In the genomic region with DNA sequence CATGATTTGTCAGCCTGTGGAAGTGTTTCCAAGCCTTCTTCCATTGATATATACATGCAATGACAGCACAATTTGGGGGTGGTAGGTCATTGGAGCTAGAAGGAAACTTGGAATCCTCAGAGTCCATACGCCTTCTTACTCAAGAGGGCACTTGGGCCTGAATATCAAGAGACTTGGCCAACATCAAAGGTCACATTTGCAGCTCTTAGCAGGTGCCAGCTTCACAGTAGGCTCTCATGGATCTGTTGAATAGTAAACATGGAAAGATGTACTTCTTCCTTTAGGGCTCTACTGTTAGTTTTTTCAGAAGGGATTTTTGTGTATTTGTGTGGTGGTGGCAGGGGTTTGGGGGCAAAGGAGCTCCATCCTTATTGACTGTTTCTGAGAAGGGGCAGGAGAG, we compare ENCODE assay signal across 21 cellular contexts. TPM values are rescaled to one million over a fixed set of nuclear protein-coding genes. Genes with fewer than 3 reads are reported as not detected.
A peak's percentile ranks its signal among the peaks of the same experiment; 100 is the strongest.
DNase-seq lines count a peak whose midpoint lies in the region; ATAC-seq and TF ChIP-seq lines count a peak whose summit lies in the region.
"Had no signal": no experiment of that assay in that cellular context is flagged by ENCODE, and none has a peak within 500 bp of the region (broad histone marks: within the 10 kb centered on the region; RNA-seq: fewer than 3 reads in every experiment).

No MANE protein-coding gene starts in this region.

- H3K4me1 ChIP-seq in body of pancreas: peaks cover 33% of the 10 kb centered on the region

- H3K4me3 ChIP-seq in body of pancreas: no peak overlapping the region
- H3K4me3 ChIP-seq: BLaER1, GM12878, GM23248 had no signal

- DNase-seq in NCI-H69 (lab: John Stamatoyannopoulos, UW) (peak; percentile 49), body of pancreas (peak in 3 of 4 donors; percentile 37 to 70 (median 66)), glutamatergic neuron (no peak), osteocyte (ENCODE audit: extremely low spot score, unreplicated experiment) (no peak), A172 (ENCODE audit: low spot score) (no peak)
- DNase-seq in activated CD4-positive, alpha-beta T cell treated with anti-CD3 and anti-CD28 coated beads, Interleukin-2, amount 50 U/mL, for 4 hours: no peak
- DNase-seq: 8988T; CD4-positive, CD25-positive, alpha-beta regulatory T cell; CD8-positive, alpha-beta memory T cell; DMS79; EL; GDM1; GM23248; HCEC 1CT had no signal

- intact Hi-C loops in body of pancreas (cut with DNase I): no loop called here

- H3K4me1 Mint-ChIP-seq in glutamatergic neuron (ENCODE audit: low read depth, unreplicated experiment): peaks cover 30% of the 10 kb centered on the region
- no peaks in the 10 kb centered on the region for H3K4me1 Mint-ChIP-seq in osteocyte (ENCODE audit: unreplicated experiment)
- H3K4me1 Mint-ChIP-seq: CD8-positive, alpha-beta memory T cell had no signal

- H3K27ac Mint-ChIP-seq in glutamatergic neuron (ENCODE audit: unreplicated experiment): peak overlapping the region; percentile 36
- no peak overlapping the region for H3K27ac Mint-ChIP-seq in osteocyte (ENCODE audit: unreplicated experiment)
- H3K27ac Mint-ChIP-seq: B cell; CD8-positive, alpha-beta memory T cell had no signal

- H3K4me3 Mint-ChIP-seq in glutamatergic neuron (ENCODE audit: unreplicated experiment): peak overlapping the region; percentile 53
- no peak overlapping the region for H3K4me3 Mint-ChIP-seq in osteocyte (ENCODE audit: unreplicated experiment)
- H3K4me3 Mint-ChIP-seq: B cell; CD4-positive, CD25-positive, alpha-beta regulatory T cell; CD8-positive, alpha-beta memory T cell had no signal

- H3K36me3 ChIP-seq in body of pancreas (replicated peaks in 1 of 2; ENCODE audit: insufficient read depth in 1 of 2, low read depth in 2 of 2): no peaks in the 10 kb centered on the region
- H3K36me3 ChIP-seq: BLaER1 had no signal

- no peaks in the 10 kb centered on the region for H3K27me3 ChIP-seq in body of pancreas

- TF ChIP-seq CTCF in body of pancreas (IDR thresholded peaks at IDR 0.05) (no peak), glutamatergic neuron (IDR thresholded peaks at IDR 0.05; ENCODE audit: partially characterized antibody, unreplicated experiment) (no peak), osteocyte (IDR thresholded peaks at IDR 0.05) (no peak)

- TF ChIP-seq POLR2A in body of pancreas (IDR thresholded peaks at IDR 0.05): no peak

- H3K27ac ChIP-seq in body of pancreas: peak overlapping the region in 3 of 4 donors; percentile 69 to 78 (median 70)
- H3K27ac ChIP-seq: BLaER1, C4-2B, GM23248 had no signal

- peaks cover 4% of the 10 kb centered on the region for H3K27me3 Mint-ChIP-seq in glutamatergic neuron (ENCODE audit: unreplicated experiment)
- H3K27me3 Mint-ChIP-seq in osteocyte (ENCODE audit: unreplicated experiment): peaks cover 29% of the 10 kb centered on the region

- 39 to 40% methylated on average over 1 of the region's 1 CpG for WGBS in body of pancreas, 2 donors

- H3K36me3 Mint-ChIP-seq in glutamatergic neuron (ENCODE audit: unreplicated experiment): no peaks in the 10 kb centered on the region
- H3K36me3 Mint-ChIP-seq in osteocyte (ENCODE audit: unreplicated experiment): no peaks in the 10 kb centered on the region
- H3K36me3 Mint-ChIP-seq: CD4-positive, CD25-positive, alpha-beta regulatory T cell; CD8-positive, alpha-beta memory T cell had no signal

- peaks cover 8% of the 10 kb centered on the region for H3K9me3 Mint-ChIP-seq in glutamatergic neuron (ENCODE audit: unreplicated experiment)
- H3K9me3 Mint-ChIP-seq in osteocyte (ENCODE audit: unreplicated experiment): no peaks in the 10 kb centered on the region
- H3K9me3 Mint-ChIP-seq: CD8-positive, alpha-beta memory T cell had no signal

- peak; percentile 49 for ATAC-seq in body of pancreas
- ATAC-seq in HG02884 (IDR thresholded peaks at IDR 0.05; ENCODE audit: unreplicated experiment): no peak
- ATAC-seq: GM12878 had no signal

- no peaks in the 10 kb centered on the region for H3K9me3 ChIP-seq in body of pancreas
- H3K9me3 ChIP-seq: BLaER1 had no signal

RNA-seq across cellular contexts. Expression of a gene that starts 50.8 kb away (rescaled TPM):
- total RNA-seq in body of pancreas (under 1 TPM in 1 of 2 donors, not detected in 1; 0.52 TPM), glutamatergic neuron (ENCODE audit: unreplicated experiment) (not detected), osteocyte (not detected in 2 replicates)
- total RNA-seq in A172 (2014; rRNA removed; shearing (Covaris generic)): not detected in 2 replicates
- total RNA-seq: B cell; CD4-positive, CD25-positive, alpha-beta regulatory T cell; CD8-positive, alpha-beta memory T cell; GM23248; H1; H7 had no signal

Comparison
In these comparisons a context has a peak if more than half of its experiments do, and no peak if none do; other contexts are left out.
1. DNase-seq: peak in NCI-H69 (single experiment) and body of pancreas (3 of 4); none in glutamatergic neuron (single experiment), osteocyte (single experiment), A172 (single experiment) and activated CD4-positive, alpha-beta T cell treated with anti-CD3 and anti-CD28 coated beads, Interleukin-2, amount 50 U/mL, for 4 hours (0 of 2).